In the genomic region with DNA sequence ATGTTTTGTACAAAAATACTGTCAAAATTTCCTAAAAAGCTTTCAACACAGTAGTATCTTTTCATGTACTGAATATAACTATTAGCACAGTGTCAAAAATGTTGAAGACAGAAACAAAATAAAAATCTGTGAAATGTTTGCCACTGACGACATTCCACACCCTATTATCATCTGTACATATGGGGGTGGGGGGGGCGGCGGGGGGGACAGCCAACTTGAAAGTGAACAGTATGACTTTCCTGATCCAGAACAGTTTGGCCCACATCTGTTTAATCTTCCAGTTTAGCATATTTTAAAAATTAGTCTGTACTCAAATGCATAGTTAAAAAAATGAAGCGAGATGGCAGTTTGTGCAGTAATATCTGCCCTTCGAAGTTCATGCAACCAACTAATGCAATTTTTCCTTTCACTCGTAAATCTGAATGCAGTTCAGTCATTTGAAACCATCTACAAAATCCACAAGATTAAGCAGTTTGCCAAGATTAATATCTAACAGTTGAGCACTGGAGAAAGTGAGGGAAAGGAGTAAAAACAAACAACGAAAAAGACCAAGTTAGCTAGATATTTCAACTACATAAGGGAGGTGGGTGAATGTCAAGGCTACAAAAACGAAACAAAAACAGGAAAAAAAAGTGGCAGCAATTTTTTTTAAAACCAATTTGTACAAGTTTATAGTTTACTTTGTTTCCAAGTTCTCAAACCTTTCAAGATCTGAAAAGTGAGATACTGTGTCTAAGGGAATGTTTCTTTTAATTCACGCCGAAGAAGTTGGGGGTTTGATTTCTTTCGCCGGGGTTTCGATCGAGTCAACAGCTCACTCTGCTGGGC, we compare ENCODE assay signal across 8 cellular contexts. TPM values are rescaled to one million over a fixed set of nuclear protein-coding genes. Genes with fewer than 3 reads are reported as not detected.
DNase-seq lines count a peak whose midpoint lies in the region; ATAC-seq, FAIRE-seq and TF ChIP-seq lines count a peak whose summit lies in the region.

No MANE protein-coding gene starts in this region.

- H4K20me1 ChIP-seq in keratinocyte (ENCODE audit: control insufficient read depth, extremely low read depth, insufficient read depth, low read length): no peaks in the 10 kb centered on the region

- H3K79me2 ChIP-seq in keratinocyte (ENCODE audit: control insufficient read depth, insufficient read depth, low read length): peaks cover 18% of the 10 kb centered on the region

- H3K4me2 ChIP-seq in keratinocyte (ENCODE audit: control insufficient read depth, extremely low read depth, insufficient read depth, low read depth, low read length): peak overlapping the region; percentile 99

- intact Hi-C loops in cardiac septum (cut with DNase I): loop anchor here (2.0 to 10.0 kb wide), 9 partner anchors 392 to 1550 kb away; no protein-coding TSS in a partner anchor

- DNase-seq in cardiac muscle cell (ENCODE audit: low read depth in 1 of 2, low spot score in 1 of 2) (peak in 1 of 2 donors; percentile 37), cardiac septum (ENCODE audit: low spot score) (no peak), adipocyte (ENCODE audit: low read depth) (peak; percentile 29), keratinocyte (ENCODE audit: low read depth, low spot score) (no peak), superior temporal gyrus (ENCODE audit: extremely low spot score) (peak; percentile 50), NCI-H1436 treated with DMSO at 0.1 percent for 48 hours (lab: John Stamatoyannopoulos, UW) (no peak), NOMO-1 treated with dmso at 0.1 percent for 144 hours (lab: John Stamatoyannopoulos, UW; ENCODE audit: unreplicated experiment) (no peak)

- peak overlapping the region; percentile 99 for H3K4me3 ChIP-seq in cardiac muscle cell
- H3K4me3 ChIP-seq in adipocyte (ENCODE audit: low read length): peak overlapping the region; percentile 91
- peak overlapping the region; percentile 73 to 97 (median 87) for H3K4me3 ChIP-seq in keratinocyte (ENCODE audit: control insufficient read depth in 2 of 3, extremely low read depth in 1 of 3, insufficient read depth in 2 of 3, low read depth in 1 of 3, low read length in 3 of 3)

- peaks cover 25% of the 10 kb centered on the region for H3K36me3 ChIP-seq in cardiac muscle cell
- H3K36me3 ChIP-seq in adipocyte (ENCODE audit: control insufficient read depth, insufficient read depth, low read length, severe bottlenecking): peaks cover 19% of the 10 kb centered on the region
- no peaks in the 10 kb centered on the region for H3K36me3 ChIP-seq in keratinocyte (ENCODE audit: control insufficient read depth in 2 of 2, extremely low read depth in 1 of 2, insufficient read depth in 2 of 2, low read length in 2 of 2)

- dilution Hi-C loops in keratinocyte (cut with MboI; ENCODE audit: extremely low pct_ligation_motif_present, low sequenced_read_pairs): no loop called here

- peak overlapping the region; percentile 46 for H2AFZ ChIP-seq in keratinocyte (ENCODE audit: control insufficient read depth, low read length)

- peak overlapping the region; percentile 97 for H3K27ac ChIP-seq in cardiac muscle cell
- H3K27ac ChIP-seq in keratinocyte (ENCODE audit: control insufficient read depth, insufficient read depth, low read length): peak overlapping the region; percentile 85

- H3K27me3 ChIP-seq in cardiac muscle cell: no peaks in the 10 kb centered on the region
- H3K27me3 ChIP-seq in adipocyte (replicated peaks; ENCODE audit: control insufficient read depth, insufficient read depth, low read length): no peaks in the 10 kb centered on the region
- H3K27me3 ChIP-seq in keratinocyte (ENCODE audit: control insufficient read depth, extremely low read depth, insufficient read depth, low read length): no peaks in the 10 kb centered on the region

- H3K9me3 ChIP-seq in cardiac muscle cell (ENCODE audit: low read depth) (no peaks in the 10 kb centered on the region), adipocyte (ENCODE audit: control insufficient read depth, low read length) (no peaks in the 10 kb centered on the region), keratinocyte (ENCODE audit: control insufficient read depth, low read depth, low read length) (no peaks in the 10 kb centered on the region)

- TF ChIP-seq CTCF in cardiac muscle cell (IDR thresholded peaks at IDR 0.05; ENCODE audit: low read depth, low read length) (no peak), keratinocyte (optimal IDR thresholded peaks at IDR 0.05 in 1 of 3, IDR thresholded peaks at IDR 0.05 in 1 of 3, conservative IDR thresholded peaks at IDR 0.05 in 1 of 3; ENCODE audit: extremely low read depth in 1 of 3, insufficient read depth in 2 of 3, low read length in 3 of 3) (no peak)

- ATAC-seq in GM21619 (IDR thresholded peaks at IDR 0.05; ENCODE audit: unreplicated experiment): no peak

- H3K9ac ChIP-seq in adipocyte (ENCODE audit: low read length) (peak overlapping the region; percentile 98), keratinocyte (ENCODE audit: control insufficient read depth, extremely low read depth, insufficient read depth, low read length) (peak overlapping the region; percentile 88)

- peaks cover 3% of the 10 kb centered on the region for H3K9me1 ChIP-seq in keratinocyte (ENCODE audit: control insufficient read depth, extremely low read depth, insufficient read depth, low read length)

- H3K4me1 ChIP-seq in cardiac muscle cell (ENCODE audit: low read depth) (peaks cover 45% of the 10 kb centered on the region), adipocyte (ENCODE audit: control insufficient read depth, insufficient read depth, low read length) (peaks cover 35% of the 10 kb centered on the region), keratinocyte (ENCODE audit: control insufficient read depth, extremely low read depth, insufficient read depth, low read length) (peaks cover 42% of the 10 kb centered on the region)

- no peak for FAIRE-seq in keratinocyte (lab: Jason Lieb, UNC)

RNA-seq across cellular contexts. Expression of a gene that starts 1.9 kb away (rescaled TPM):
- total RNA-seq in cardiac muscle cell (334 and 513 TPM in 2 replicates), cardiac septum (135 TPM)
- polyA plus RNA-seq in cardiac muscle cell (34.9 and 76.6 TPM in 2 replicates), keratinocyte (10.5 to 44.3 TPM (median 25.0 TPM) in 3 replicates)
- polyA plus RNA-seq in keratinocyte (2011; ENCODE audit: low read depth): 86.6 TPM
- 24.9 and 28.1 TPM in 2 replicates for polyA plus RNA-seq in keratinocyte (2011; cell fraction: cytosol; rRNA removed)
- 79.4 and 92.9 TPM in 2 replicates for polyA plus RNA-seq in keratinocyte (2011; cell fraction: nucleus; rRNA removed)
- 18.8 and 79.3 TPM in 2 replicates for polyA plus RNA-seq in keratinocyte (2012; ENCODE audit: low replicate concordance)
- polyA minus RNA-seq in keratinocyte: 4.8 to 10.5 TPM (median 5.4 TPM) in 3 replicates
- 34.5 TPM for polyA minus RNA-seq in keratinocyte (2011; cell fraction: cytosol; rRNA and poly(A)+ RNA removed)
- 40.6 and 43.9 TPM in 2 replicates for polyA minus RNA-seq in keratinocyte (2011; cell fraction: nucleus; rRNA and poly(A)+ RNA removed)

Comparison
In these comparisons a context has a peak if more than half of its experiments do, and no peak if none do; other contexts are left out.
1. DNase-seq: peak in adipocyte (single experiment) and superior temporal gyrus (single experiment); none in cardiac septum (single experiment), keratinocyte (single experiment), NCI-H1436 treated with DMSO at 0.1 percent for 48 hours (single experiment) and NOMO-1 treated with dmso at 0.1 percent for 144 hours (single experiment).
2. Peak in every context shown above with its lines, with median percentiles within 50 percentile points of each other: H3K4me3 ChIP-seq.